10 cellular contexts compared by ENCODE assay signal in genomic region chr15:78915341-78916087, GRCh38. TPM values are rescaled to one million over a fixed set of nuclear protein-coding genes. Genes with fewer than 3 reads are reported as not detected.
DNase-seq lines count a peak whose midpoint lies in the region; FAIRE-seq and TF ChIP-seq lines count a peak whose summit lies in the region.
"Had no signal": no experiment of that assay in that cellular context is flagged by ENCODE, and none has a peak within 500 bp of the region (broad histone marks: within the 10 kb centered on the region; RNA-seq: fewer than 3 reads in every experiment).

No MANE protein-coding gene starts in this region.

- H2BK120ac ChIP-seq in mesendoderm (ENCODE audit: low read depth, low read length), result no peak overlapping the region

- no peak for TF ChIP-seq POLR2A in ovary (IDR thresholded peaks at IDR 0.05)

- no peak overlapping the region for H3K18ac ChIP-seq in mesendoderm (ENCODE audit: low read length)

- peak; percentile 92 for DNase-seq in CD1c-positive myeloid dendritic cell (ENCODE audit: extremely low spot score)
- peak; percentile 36 for DNase-seq in RCC 7860 (ENCODE audit: low spot score)
- DNase-seq in fibroblast of villous mesenchyme (ENCODE audit: low read depth), result peak; percentile 58
- no peak for DNase-seq in ovary
- DNase-seq in mesendoderm, result no peak
- DNase-seq in NCI-H2081 treated with DMSO at 0.1 percent for 48 hours (lab: John Stamatoyannopoulos, UW), result no peak
- no peak for DNase-seq in SW 1271 (lab: John Stamatoyannopoulos, UW)
- DNase-seq in H4 (ENCODE audit: low spot score), result no peak
- DNase-seq: DMS79 treated with DMSO at 0.1 percent for 48 hours had no signal

- no peaks in the 10 kb centered on the region for H3K27me3 ChIP-seq in ovary
- no peaks in the 10 kb centered on the region for H3K27me3 ChIP-seq in mesendoderm (ENCODE audit: insufficient read depth, low read length, poor library complexity)

- intact Hi-C loops in ovary (cut with DNase I), result loop anchor here in 1 of 4 donors (10.0 kb wide), 1 partner anchor 269 kb away; no protein-coding TSS in a partner anchor

- H4K8ac ChIP-seq in mesendoderm (ENCODE audit: low read depth, low read length), result no peak overlapping the region

- TF ChIP-seq CTCF in fibroblast of villous mesenchyme (IDR thresholded peaks at IDR 0.05; ENCODE audit: insufficient read depth, low read depth, low read length) (no peak), ovary (IDR thresholded peaks at IDR 0.05) (no peak)

- no peak overlapping the region for H3K4ac ChIP-seq in mesendoderm (ENCODE audit: low read depth, low read length)

- H3K79me1 ChIP-seq in mesendoderm (ENCODE audit: low read length), result peaks cover 8% of the 10 kb centered on the region

- no peak for FAIRE-seq in RCC 7860 (lab: Jason Lieb, UNC)

- no peak overlapping the region for H3K56ac ChIP-seq in mesendoderm (ENCODE audit: low read length)

- H2BK15ac ChIP-seq in mesendoderm (replicated peaks; ENCODE audit: low read depth), result no peak overlapping the region

- peaks cover 2% of the 10 kb centered on the region for H3K79me2 ChIP-seq in mesendoderm (ENCODE audit: control insufficient read depth, insufficient read depth, low read length)

- no peak overlapping the region for H3K4me2 ChIP-seq in mesendoderm (ENCODE audit: low read length)

- H2AK5ac ChIP-seq in mesendoderm (ENCODE audit: low read length), result no peak overlapping the region

- H2BK5ac ChIP-seq in mesendoderm (ENCODE audit: low read length), result no peak overlapping the region

- no peak overlapping the region for H4K5ac ChIP-seq in mesendoderm (ENCODE audit: low read length)

- H3K4me1 ChIP-seq in ovary (ENCODE audit: insufficient read depth) (peaks cover 4% of the 10 kb centered on the region), mesendoderm (ENCODE audit: control insufficient read depth, low read depth, low read length) (no peaks in the 10 kb centered on the region)

- H3K36me3 ChIP-seq in ovary (no peaks in the 10 kb centered on the region), mesendoderm (ENCODE audit: control insufficient read depth, insufficient read depth, low read length) (no peaks in the 10 kb centered on the region)

- no peak overlapping the region for H3K9ac ChIP-seq in mesendoderm (ENCODE audit: low read length)

- H3K4me3 ChIP-seq in fibroblast of villous mesenchyme (ENCODE audit: low read depth, low read length) (no peak overlapping the region), ovary (no peak overlapping the region), mesendoderm (ENCODE audit: low read length) (no peak overlapping the region)
- H3K4me3 ChIP-seq: SK-N-MC had no signal

- H3K23ac ChIP-seq in mesendoderm (ENCODE audit: low read length), result no peak overlapping the region

- no peaks in the 10 kb centered on the region for H3K9me3 ChIP-seq in ovary

- TF ChIP-seq EP300 in ovary (IDR thresholded peaks at IDR 0.05), result no peak

- peak overlapping the region; percentile 36 to 38 for H3K27ac ChIP-seq in ovary
- no peak overlapping the region for H3K27ac ChIP-seq in mesendoderm (ENCODE audit: low read depth, low read length)
- H3K27ac ChIP-seq: SK-N-MC had no signal

- 75 to 85% (median 81%) methylated on average over 12 of the region's 12 CpGs for WGBS in ovary, 3 donors
- no CpG with 5 or more reads among the region's 12 CpGs for WGBS in mesendoderm (ENCODE audit: extremely low coverage, insufficient coverage, low lambda C conversion rate)

RNA-seq across cellular contexts. Expression of gene CTSH, which starts 29.3 kb away (rescaled TPM):
- total RNA-seq in fibroblast of villous mesenchyme (15.1 and 22.9 TPM in 2 replicates), ovary (100 to 1,000 TPM in 4 of 7 donors, 10 to 100 TPM in 3; 84.3 to 157 (median 116) TPM)
- polyA plus RNA-seq in ovary, result 100 to 1,000 TPM; 169 to 197 TPM
- polyA plus RNA-seq in mesendoderm (2013, experiment 1 of 2), result 10.9 TPM
- 10.6 TPM for polyA plus RNA-seq in mesendoderm (2013, experiment 2 of 2)
- total RNA-seq in H4 (2014; rRNA removed; shearing (Covaris generic)), result 39.9 and 40.5 TPM in 2 replicates

RNA-seq across cellular contexts. Expression of gene MORF4L1, which starts 42.8 kb away (rescaled TPM):
- total RNA-seq in fibroblast of villous mesenchyme (366 and 480 TPM in 2 replicates), ovary (100 to 1,000 TPM; 210 to 393 (median 346) TPM)
- polyA plus RNA-seq in ovary, result 100 to 1,000 TPM; 303 to 772 TPM
- polyA plus RNA-seq in mesendoderm (2013, experiment 1 of 2), result 719 TPM
- polyA plus RNA-seq in mesendoderm (2013, experiment 2 of 2), result 714 TPM
- total RNA-seq in H4 (2014; rRNA removed; shearing (Covaris generic)), result 382 and 419 TPM in 2 replicates

Comparison
In these comparisons a context has a peak if more than half of its experiments do, and no peak if none do; other contexts are left out.
1. DNase-seq: peak in CD1c-positive myeloid dendritic cell (single experiment), RCC 7860 (single experiment) and fibroblast of villous mesenchyme (single experiment); none in ovary (0 of 5), mesendoderm (single experiment), NCI-H2081 treated with DMSO at 0.1 percent for 48 hours (single experiment), SW 1271 (0 of 2) and H4 (single experiment).